27 cellular contexts compared by ENCODE assay signal in the genomic region with DNA sequence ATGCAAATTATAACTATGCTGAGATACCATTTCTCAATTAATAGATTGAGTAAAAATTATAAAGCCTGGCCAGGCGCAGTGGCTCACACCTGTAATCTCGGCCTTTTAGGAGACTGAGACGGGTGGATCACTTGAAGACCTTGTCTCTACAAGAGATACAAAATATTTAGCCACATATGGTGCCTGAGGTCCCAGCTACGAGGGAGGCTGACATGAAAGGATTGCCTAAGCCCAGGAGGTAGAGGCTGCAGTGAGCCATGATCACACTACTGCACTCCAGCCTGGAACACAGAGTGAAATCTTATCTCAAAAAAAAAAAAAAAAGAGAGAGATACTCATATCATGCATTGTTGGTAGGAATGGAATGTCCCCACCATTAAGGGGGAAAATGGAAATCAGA.
"Had no signal": no experiment of that assay in that cellular context is flagged by ENCODE, and none has a peak within 500 bp of the region (broad histone marks: within the 10 kb centered on the region; RNA-seq: fewer than 3 reads in every experiment).

No MANE protein-coding gene starts in this region.

- H3K27ac Mint-ChIP-seq: stimulated activated effector memory CD8-positive, alpha-beta T cell treated with anti-CD3 and anti-CD28 coated beads, Interleukin-12 subunit alpha, Interleukin-12 subunit beta, amount 100 ng/mL, for 72 hours; stimulated activated memory B cell treated with anti-CD40 and anti-IgM and Interleukin-4, amounts not matched to agents 10 μg/mL and 1 μg/mL and 100 μg/mL, for 72 hours; stimulated activated naive B cell treated with anti-CD40 and anti-IgM and Interleukin-4, amounts not matched to agents 10 μg/mL and 1 μg/mL and 100 μg/mL, for 72 hours; stimulated activated naive CD8-positive, alpha-beta T cell treated with anti-CD3 and anti-CD28 coated beads, Interleukin-15, amount 100 ng/mL, for 72 hours; stimulated activated naive CD8-positive, alpha-beta T cell treated with anti-CD3 and anti-CD28 coated beads, Interleukin-15, Interleukin-2, amounts not matched to agents 100 ng/mL and 50 ng/mL, for 24 hours; type B pancreatic cell had no signal

- H3K36me3 ChIP-seq: stomach, suprapubic skin, thoracic aorta, thyroid gland, tibial artery, tibial nerve, transverse colon, upper lobe of left lung, upper lobe of right lung, uterus, vagina had no signal

- H3K27ac ChIP-seq: stomach, suprapubic skin, testis, thoracic aorta, thyroid gland, tibial artery, tibial nerve, transverse colon, upper lobe of left lung, upper lobe of right lung, uterus, vagina had no signal

- H3K4me1 Mint-ChIP-seq: stimulated activated effector memory CD8-positive, alpha-beta T cell treated with anti-CD3 and anti-CD28 coated beads, Interleukin-12 subunit alpha, Interleukin-12 subunit beta, amount 100 ng/mL, for 72 hours; stimulated activated memory B cell treated with anti-CD40 and anti-IgM and Interleukin-4, amounts not matched to agents 10 μg/mL and 1 μg/mL and 100 μg/mL, for 72 hours; stimulated activated naive B cell treated with anti-CD40 and anti-IgM and Interleukin-4, amounts not matched to agents 10 μg/mL and 1 μg/mL and 100 μg/mL, for 72 hours; stimulated activated naive CD8-positive, alpha-beta T cell treated with anti-CD3 and anti-CD28 coated beads, Interleukin-15, amount 100 ng/mL, for 72 hours had no signal

- ATAC-seq: stimulated activated effector memory CD8-positive, alpha-beta T cell treated with anti-CD3 and anti-CD28 coated beads, Interleukin-12 subunit alpha, Interleukin-12 subunit beta, amount 100 ng/mL, for 72 hours; stimulated activated memory B cell treated with anti-CD40 and anti-IgM and Interleukin-4, amounts not matched to agents 10 μg/mL and 1 μg/mL and 100 μg/mL, for 72 hours; stimulated activated naive B cell treated with anti-CD40 and anti-IgM and Interleukin-4, amounts not matched to agents 10 μg/mL and 1 μg/mL and 100 μg/mL, for 72 hours; stimulated activated naive CD8-positive, alpha-beta T cell treated with anti-CD3 and anti-CD28 coated beads, Interleukin-15, amount 100 ng/mL, for 72 hours; stimulated activated naive CD8-positive, alpha-beta T cell treated with anti-CD3 and anti-CD28 coated beads, Interleukin-15, Interleukin-2, amounts not matched to agents 100 U/mL and 50 U/mL, for 24 hours; upper lobe of right lung had no signal

- H3K9me3 ChIP-seq: stomach, suprapubic skin, testis, thoracic aorta, thyroid gland, tibial artery, tibial nerve, transverse colon, upper lobe of left lung, upper lobe of right lung, uterus, vagina had no signal

- H3K4me3 ChIP-seq: stomach, suprapubic skin, testis, thoracic aorta, thyroid gland, tibial artery, tibial nerve, transverse colon, upper lobe of left lung, upper lobe of right lung, uterus, vagina had no signal

- H3K4me3 Mint-ChIP-seq: stimulated activated effector memory CD8-positive, alpha-beta T cell treated with anti-CD3 and anti-CD28 coated beads, Interleukin-12 subunit alpha, Interleukin-12 subunit beta, amount 100 ng/mL, for 72 hours; stimulated activated memory B cell treated with anti-CD40 and anti-IgM and Interleukin-4, amounts not matched to agents 10 μg/mL and 1 μg/mL and 100 μg/mL, for 72 hours; stimulated activated naive B cell treated with anti-CD40 and anti-IgM and Interleukin-4, amounts not matched to agents 10 μg/mL and 1 μg/mL and 100 μg/mL, for 72 hours; stimulated activated naive CD8-positive, alpha-beta T cell treated with anti-CD3 and anti-CD28 coated beads, Interleukin-15, amount 100 ng/mL, for 72 hours; stimulated activated naive CD8-positive, alpha-beta T cell treated with anti-CD3 and anti-CD28 coated beads, Interleukin-15, Interleukin-2, amounts not matched to agents 100 ng/mL and 50 ng/mL, for 24 hours; type B pancreatic cell had no signal

- H3K4me1 ChIP-seq: stomach, suprapubic skin, testis, thyroid gland, tibial artery, tibial nerve, transverse colon, upper lobe of left lung, upper lobe of right lung, uterus, vagina had no signal

- H3K36me3 Mint-ChIP-seq: stimulated activated effector memory CD8-positive, alpha-beta T cell treated with anti-CD3 and anti-CD28 coated beads, Interleukin-12 subunit alpha, Interleukin-12 subunit beta, amount 100 ng/mL, for 72 hours; stimulated activated memory B cell treated with anti-CD40 and anti-IgM and Interleukin-4, amounts not matched to agents 10 μg/mL and 1 μg/mL and 100 μg/mL, for 72 hours; stimulated activated naive B cell treated with anti-CD40 and anti-IgM and Interleukin-4, amounts not matched to agents 10 μg/mL and 1 μg/mL and 100 μg/mL, for 72 hours; type B pancreatic cell had no signal

- H3K9me3 Mint-ChIP-seq: stimulated activated effector memory CD8-positive, alpha-beta T cell treated with anti-CD3 and anti-CD28 coated beads, Interleukin-12 subunit alpha, Interleukin-12 subunit beta, amount 100 ng/mL, for 72 hours; stimulated activated memory B cell treated with anti-CD40 and anti-IgM and Interleukin-4, amounts not matched to agents 10 μg/mL and 1 μg/mL and 100 μg/mL, for 72 hours; stimulated activated naive B cell treated with anti-CD40 and anti-IgM and Interleukin-4, amounts not matched to agents 10 μg/mL and 1 μg/mL and 100 μg/mL, for 72 hours; stimulated activated naive CD8-positive, alpha-beta T cell treated with anti-CD3 and anti-CD28 coated beads, Interleukin-15, amount 100 ng/mL, for 72 hours; stimulated activated naive CD8-positive, alpha-beta T cell treated with anti-CD3 and anti-CD28 coated beads, Interleukin-15, Interleukin-2, amounts not matched to agents 100 ng/mL and 50 ng/mL, for 24 hours; type B pancreatic cell had no signal

- H3K27me3 ChIP-seq: stomach, testis, thyroid gland, tibial artery, tibial nerve, transverse colon, upper lobe of left lung, upper lobe of right lung, uterus, vagina had no signal

- DNase-seq: stimulated activated CD4-positive, alpha-beta T cell treated with anti-CD3 and anti-CD28 coated beads, Interleukin-2, amount 100 ng/mL, for 48 hours; stimulated activated CD4-positive, alpha-beta T cell treated with anti-CD3 and anti-CD28 coated beads, Interleukin-4, amount 100 ng/mL, for 1 hour; stimulated activated CD4-positive, alpha-beta T cell treated with anti-CD3 and anti-CD28 coated beads, Interleukin-4, amount 100 ng/mL, for 24 hours; stimulated activated CD4-positive, alpha-beta T cell treated with anti-CD3 and anti-CD28 coated beads, Interleukin-4, amount 100 ng/mL, for 4 hours; stimulated activated CD8-positive, alpha-beta memory T cell treated with anti-CD3 and anti-CD28 coated beads, Interleukin-4, amount 100 ng/mL, for 48 hours; stimulated activated naive B cell treated with anti-CD40 and anti-IgM and Interleukin-4, amounts not matched to agents 10 μg/mL and 1 μg/mL and 100 μg/mL, for 72 hours; stimulated activated naive CD4-positive, alpha-beta T cell; stimulated activated naive CD4-positive, alpha-beta T cell treated with Interleukin-2 at 50 U/mL for 16 hours; stimulated activated naive CD8-positive, alpha-beta T cell treated with anti-CD3 and anti-CD28 coated beads, Interleukin-15, amount 100 ng/mL, for 72 hours; stimulated activated naive CD8-positive, alpha-beta T cell treated with anti-CD3 and anti-CD28 coated beads, Interleukin-15, Interleukin-2, amounts not matched to agents 100 U/mL and 50 U/mL, for 24 hours; stomach; substantia nigra; testis; thyroid gland; tibial artery; transverse colon; upper lobe of left lung; upper lobe of right lung; uterus had no signal
